1 cellular context compared by ENCODE assay signal in genomic region chr5:55234171-55234700, GRCh38.
TF ChIP-seq lines count a peak whose summit lies in the region.

No MANE protein-coding gene starts in this region.

TF ChIP-seq in HCT116, 20 proteins besides CTCF, POLR2A, EP300 and RAD21 (continued from another document):
- TF ChIP-seq, protein P1, sequence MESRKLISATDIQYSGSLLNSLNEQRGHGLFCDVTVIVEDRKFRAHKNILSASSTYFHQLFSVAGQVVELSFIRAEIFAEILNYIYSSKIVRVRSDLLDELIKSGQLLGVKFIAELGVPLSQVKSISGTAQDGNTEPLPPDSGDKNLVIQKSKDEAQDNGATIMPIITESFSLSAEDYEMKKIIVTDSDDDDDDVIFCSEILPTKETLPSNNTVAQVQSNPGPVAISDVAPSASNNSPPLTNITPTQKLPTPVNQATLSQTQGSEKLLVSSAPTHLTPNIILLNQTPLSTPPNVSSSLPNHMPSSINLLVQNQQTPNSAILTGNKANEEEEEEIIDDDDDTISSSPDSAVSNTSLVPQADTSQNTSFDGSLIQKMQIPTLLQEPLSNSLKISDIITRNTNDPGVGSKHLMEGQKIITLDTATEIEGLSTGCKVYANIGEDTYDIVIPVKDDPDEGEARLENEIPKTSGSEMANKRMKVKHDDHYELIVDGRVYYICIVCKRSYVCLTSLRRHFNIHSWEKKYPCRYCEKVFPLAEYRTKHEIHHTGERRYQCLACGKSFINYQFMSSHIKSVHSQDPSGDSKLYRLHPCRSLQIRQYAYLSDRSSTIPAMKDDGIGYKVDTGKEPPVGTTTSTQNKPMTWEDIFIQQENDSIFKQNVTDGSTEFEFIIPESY (IDR thresholded peaks at IDR 0.05; ENCODE audit: extremely low read depth, insufficient replicate concordance, low read length), result no peak
- TF ChIP-seq ZNF274 (IDR thresholded peaks at IDR 0.05; ENCODE audit: low read depth, low read length), result no peak
- no peak for TF ChIP-seq TCF7L2 (IDR thresholded peaks at IDR 0.05; ENCODE audit: borderline replicate concordance, extremely low read depth, insufficient read depth, insufficient read length)
